Comparison of ENCODE assay signal across 1 cellular context in the genomic region with DNA sequence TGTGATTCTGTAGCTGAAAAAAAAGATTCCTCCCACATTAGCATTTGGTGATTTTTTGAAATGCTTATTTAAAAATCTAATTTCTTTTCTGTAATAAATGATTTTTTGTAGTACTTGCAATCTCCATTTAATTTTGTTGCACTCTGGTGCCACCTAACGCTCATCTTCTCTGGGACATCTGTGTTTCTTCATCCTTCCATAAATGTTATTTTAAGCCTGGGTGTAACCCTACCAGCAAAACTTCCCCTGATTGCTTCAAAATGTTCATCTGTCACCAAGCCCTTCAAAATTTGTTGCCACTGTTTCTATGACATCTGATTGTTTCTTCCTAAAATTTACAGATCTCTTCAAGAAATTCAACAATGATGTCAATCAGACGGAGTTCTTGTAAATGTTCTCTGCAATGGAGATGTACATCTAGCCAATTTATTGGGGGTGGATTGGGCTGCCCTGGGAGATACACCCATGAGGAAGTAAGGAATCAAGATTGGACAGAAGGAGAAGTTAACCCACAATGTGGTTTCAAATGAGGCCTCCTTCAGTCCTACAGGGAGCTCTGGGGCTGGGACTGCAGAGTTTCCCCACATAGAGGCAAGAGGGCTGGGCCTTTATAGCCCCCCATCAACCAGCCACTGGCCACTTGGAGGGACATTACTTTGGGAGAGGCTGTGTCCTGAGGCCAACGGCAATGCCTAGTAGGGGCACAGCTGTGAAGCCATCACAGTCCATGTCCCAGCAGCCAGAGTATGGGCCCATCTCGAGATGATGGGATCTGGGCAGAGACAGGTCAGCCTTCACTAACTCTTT.
TF ChIP-seq lines count a peak whose summit lies in the region.

No MANE protein-coding gene starts in this region.

TF ChIP-seq in H1, 55 proteins besides CTCF, POLR2A, EP300 and RAD21:
- TF ChIP-seq EGR1 (IDR thresholded peaks at IDR 0.05; ENCODE audit: borderline replicate concordance, low read depth, low read length) (no peak), KDM1A (IDR thresholded peaks at IDR 0.05; ENCODE audit: borderline replicate concordance, low read length) (no peak), CREB1 (IDR thresholded peaks at IDR 0.05) (no peak), CBX8 (IDR thresholded peaks at IDR 0.05; ENCODE audit: borderline replicate concordance, low read depth, low read length) (no peak), SRF (IDR thresholded peaks at IDR 0.05; ENCODE audit: low read depth, low read length) (no peak), CTBP2 (IDR thresholded peaks at IDR 0.05; ENCODE audit: borderline replicate concordance, insufficient read depth, insufficient read length, low read length) (no peak), POU5F1 (IDR thresholded peaks at IDR 0.05; ENCODE audit: low read depth, low read length) (no peak), RBBP5 (IDR thresholded peaks at IDR 0.05; ENCODE audit: borderline replicate concordance, low read depth, low read length) (no peak), ZNF274 (IDR thresholded peaks at IDR 0.05; ENCODE audit: borderline replicate concordance, extremely low read depth, low read length) (no peak), SP2 (IDR thresholded peaks at IDR 0.05; ENCODE audit: low read length) (no peak), TAF7 (optimal IDR thresholded peaks at IDR 0.05; ENCODE audit: borderline replicate concordance, low read depth, low read length) (no peak), YY1 (IDR thresholded peaks at IDR 0.05; ENCODE audit: low read depth, low read length) (no peak)
- TF ChIP-seq, protein P1, sequence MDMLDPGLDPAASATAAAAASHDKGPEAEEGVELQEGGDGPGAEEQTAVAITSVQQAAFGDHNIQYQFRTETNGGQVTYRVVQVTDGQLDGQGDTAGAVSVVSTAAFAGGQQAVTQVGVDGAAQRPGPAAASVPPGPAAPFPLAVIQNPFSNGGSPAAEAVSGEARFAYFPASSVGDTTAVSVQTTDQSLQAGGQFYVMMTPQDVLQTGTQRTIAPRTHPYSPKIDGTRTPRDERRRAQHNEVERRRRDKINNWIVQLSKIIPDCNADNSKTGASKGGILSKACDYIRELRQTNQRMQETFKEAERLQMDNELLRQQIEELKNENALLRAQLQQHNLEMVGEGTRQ (IDR thresholded peaks at IDR 0.05; ENCODE audit: low read length): no peak
- TF ChIP-seq, protein P2, sequence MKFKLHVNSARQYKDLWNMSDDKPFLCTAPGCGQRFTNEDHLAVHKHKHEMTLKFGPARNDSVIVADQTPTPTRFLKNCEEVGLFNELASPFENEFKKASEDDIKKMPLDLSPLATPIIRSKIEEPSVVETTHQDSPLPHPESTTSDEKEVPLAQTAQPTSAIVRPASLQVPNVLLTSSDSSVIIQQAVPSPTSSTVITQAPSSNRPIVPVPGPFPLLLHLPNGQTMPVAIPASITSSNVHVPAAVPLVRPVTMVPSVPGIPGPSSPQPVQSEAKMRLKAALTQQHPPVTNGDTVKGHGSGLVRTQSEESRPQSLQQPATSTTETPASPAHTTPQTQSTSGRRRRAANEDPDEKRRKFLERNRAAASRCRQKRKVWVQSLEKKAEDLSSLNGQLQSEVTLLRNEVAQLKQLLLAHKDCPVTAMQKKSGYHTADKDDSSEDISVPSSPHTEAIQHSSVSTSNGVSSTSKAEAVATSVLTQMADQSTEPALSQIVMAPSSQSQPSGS (IDR thresholded peaks at IDR 0.05; ENCODE audit: low read length): no peak
